21 cellular contexts compared by ENCODE assay signal in genomic region chr5:37120270-37120669, GRCh38.
DNase-seq lines count a peak whose midpoint lies in the region; ATAC-seq and TF ChIP-seq lines count a peak whose summit lies in the region.
"Had no signal": no experiment of that assay in that cellular context is flagged by ENCODE, and none has a peak within 500 bp of the region (broad histone marks: within the 10 kb centered on the region; RNA-seq: fewer than 3 reads in every experiment).

No MANE protein-coding gene starts in this region.

- H4K20me1 ChIP-seq in OCI-LY7 (ENCODE audit: insufficient read depth, low read length): no peaks in the 10 kb centered on the region
- H4K20me1 ChIP-seq: BLaER1 had no signal

- peak; percentile 20 for TF ChIP-seq CTCF in activated CD8-positive, alpha-beta T cell treated with anti-CD3 and anti-CD28 coated beads for 36 hours (IDR thresholded peaks at IDR 0.05)
- TF ChIP-seq CTCF in GM10266 (IDR thresholded peaks at IDR 0.05; ENCODE audit: control insufficient read depth, insufficient read depth, low read depth, missing control alignments): peak; percentile 21
- peak; percentile 20 for TF ChIP-seq CTCF in GM13977 (IDR thresholded peaks at IDR 0.05; ENCODE audit: extremely low read depth, insufficient read depth, missing control alignments)
- TF ChIP-seq CTCF in OCI-LY7 (conservative IDR thresholded peaks at IDR 0.05; ENCODE audit: low read length): peak; percentile 43
- no peak for TF ChIP-seq CTCF in CD14-positive monocyte (IDR thresholded peaks at IDR 0.05)

- H3K4me1 ChIP-seq in OCI-LY7 (ENCODE audit: insufficient read depth, low read length, poor library complexity, severe bottlenecking): peaks cover 16% of the 10 kb centered on the region

- no TSS peak for BruUV-seq in OCI-LY7 (replicated peaks; lab: Mats Ljungman, UMichigan)

- no peaks in the 10 kb centered on the region for H3K9me3 ChIP-seq in OCI-LY7 (ENCODE audit: low read length)
- H3K9me3 ChIP-seq: BLaER1, SK-N-SH had no signal

- H3K36me3 ChIP-seq in OCI-LY7 (ENCODE audit: insufficient read depth, low read length): no peaks in the 10 kb centered on the region

- no peak overlapping the region for H3K27ac ChIP-seq in OCI-LY7 (ENCODE audit: low read depth, low read length, poor library complexity, severe bottlenecking)
- H3K27ac ChIP-seq: BLaER1 had no signal

- no peak overlapping the region for H3K4me3 ChIP-seq in OCI-LY7 (ENCODE audit: low read depth, low read length, poor library complexity, severe bottlenecking)
- H3K4me3 ChIP-seq: BLaER1 had no signal

- peaks cover 2% of the 10 kb centered on the region for H3K4me1 Mint-ChIP-seq in activated CD8-positive, alpha-beta T cell treated with anti-CD3 and anti-CD28 coated beads for 36 hours (ENCODE audit: low read depth)
- H3K4me1 Mint-ChIP-seq in activated CD8-positive, alpha-beta T cell treated with anti-CD3 and anti-CD28 coated beads, Interleukin-2, amount 10 ng/mL, durations not matched to agents 7 days and 5 days (ENCODE audit: low read depth): peaks cover 19% of the 10 kb centered on the region
- peaks cover 9% of the 10 kb centered on the region for H3K4me1 Mint-ChIP-seq in CD14-positive monocyte

- peaks cover 8% of the 10 kb centered on the region for H3K36me3 Mint-ChIP-seq in activated CD8-positive, alpha-beta T cell treated with anti-CD3 and anti-CD28 coated beads for 36 hours (ENCODE audit: low read depth)
- peaks cover 18% of the 10 kb centered on the region for H3K36me3 Mint-ChIP-seq in activated CD8-positive, alpha-beta T cell treated with anti-CD3 and anti-CD28 coated beads, Interleukin-2, amount 10 ng/mL, durations not matched to agents 7 days and 5 days (ENCODE audit: low read depth)
- peaks cover 7 to 9% of the 10 kb centered on the region in 2 donors for H3K36me3 Mint-ChIP-seq in CD14-positive monocyte

- no peaks in the 10 kb centered on the region for H3K27me3 Mint-ChIP-seq in activated CD8-positive, alpha-beta T cell treated with anti-CD3 and anti-CD28 coated beads for 36 hours
- H3K27me3 Mint-ChIP-seq in activated CD8-positive, alpha-beta T cell treated with anti-CD3 and anti-CD28 coated beads, Interleukin-2, amount 10 ng/mL, durations not matched to agents 7 days and 5 days (ENCODE audit: low read depth): no peaks in the 10 kb centered on the region
- peaks cover 0 to 1% (median 0%) of the 10 kb centered on the region in 3 donors for H3K27me3 Mint-ChIP-seq in CD14-positive monocyte (ENCODE audit: low read depth in 3 of 3)
- H3K27me3 Mint-ChIP-seq: CD4-positive, alpha-beta T cell had no signal

- intact Hi-C loops in activated CD8-positive, alpha-beta T cell treated with anti-CD3 and anti-CD28 coated beads for 36 hours (cut with micrococcal nuclease): no loop called here
- intact Hi-C loops in OCI-LY7 (cut with micrococcal nuclease; ENCODE audit: unreplicated experiment) (no loop called here), CD14-positive monocyte (cut with micrococcal nuclease) (no loop called here)

- no peak overlapping the region for H3K27ac Mint-ChIP-seq in activated CD8-positive, alpha-beta T cell treated with anti-CD3 and anti-CD28 coated beads for 36 hours
- no peak overlapping the region for H3K27ac Mint-ChIP-seq in activated CD8-positive, alpha-beta T cell treated with anti-CD3 and anti-CD28 coated beads, Interleukin-2, amount 10 ng/mL, durations not matched to agents 7 days and 5 days
- H3K27ac Mint-ChIP-seq in CD14-positive monocyte: no peak overlapping the region
- H3K27ac Mint-ChIP-seq: CD4-positive, alpha-beta T cell; T-helper 1 cell treated with Interleukin-12 subunit alpha and Interleukin-12 subunit beta and Interleukin-4 antibody, amounts not matched to agents 30 μg/mL and 1 μg/mL, for 36 hours had no signal

- peak; percentile 7 for DNase-seq in activated CD8-positive, alpha-beta T cell treated with anti-CD3 and anti-CD28 coated beads for 36 hours
- no peak for DNase-seq in activated CD8-positive, alpha-beta T cell treated with anti-CD3 and anti-CD28 coated beads, Interleukin-2, amount 10 ng/mL, durations not matched to agents 7 days and 5 days
- DNase-seq in GM10266 (ENCODE audit: extremely low spot score) (no peak), GM13977 (ENCODE audit: low spot score) (no peak), OCI-LY7 (ENCODE audit: low spot score) (peak; percentile 6), CD14-positive monocyte (ENCODE audit: low spot score) (no peak)
- DNase-seq: CD4-positive, alpha-beta T cell; DMS53; GF-D8; MM.1S; NCI-H1048; NCI-H1694; NCI-H2029 treated with DMSO at 0.1 percent for 48 hours; NCI-H446 treated with DMSO at 0.1 percent for 48 hours; NCI-H526 treated with DMSO at 0.1 percent for 48 hours; SK-N-SH; SW 1271 had no signal

- no peaks in the 10 kb centered on the region for H3K79me2 ChIP-seq in OCI-LY7 (ENCODE audit: insufficient read depth, low read depth, low read length)

- CTCF ChIA-PET in activated CD8-positive, alpha-beta T cell treated with anti-CD3 and anti-CD28 coated beads for 36 hours (lab: Charles Lee): interaction anchor here (1.5 kb wide), 1 partner anchor 40 kb away, joined by 3 read pairs; no protein-coding TSS in a partner anchor
- CTCF ChIA-PET in activated CD8-positive, alpha-beta T cell treated with anti-CD3 and anti-CD28 coated beads, Interleukin-2, amount 10 ng/mL, durations not matched to agents 7 days and 5 days (lab: Charles Lee): interaction anchor here (0.9 to 2.0 kb wide), 6 partner anchors 9 to 118 kb away, joined by 3 to 10 read pairs (median 4); no protein-coding TSS in a partner anchor
- CTCF ChIA-PET in OCI-LY7 (lab: Charles Lee; ENCODE audit: unreplicated experiment): no interaction called here

- POLR2A ChIA-PET in activated CD8-positive, alpha-beta T cell treated with anti-CD3 and anti-CD28 coated beads for 36 hours (lab: Charles Lee): no interaction called here
- POLR2A ChIA-PET in activated CD8-positive, alpha-beta T cell treated with anti-CD3 and anti-CD28 coated beads, Interleukin-2, amount 10 ng/mL, durations not matched to agents 7 days and 5 days (lab: Charles Lee): interaction anchor here (1.2 kb wide), 1 partner anchor 9 kb away, joined by 3 read pairs; no protein-coding TSS in a partner anchor
- POLR2A ChIA-PET in OCI-LY7 (lab: Charles Lee): interaction anchor here (0.7 to 1.9 kb wide), 3 partner anchors 28 to 42 kb away, joined by 3 to 11 read pairs (median 6); no protein-coding TSS in a partner anchor

- H3K4me3 Mint-ChIP-seq in activated CD8-positive, alpha-beta T cell treated with anti-CD3 and anti-CD28 coated beads for 36 hours: no peak overlapping the region
- H3K4me3 Mint-ChIP-seq in activated CD8-positive, alpha-beta T cell treated with anti-CD3 and anti-CD28 coated beads, Interleukin-2, amount 10 ng/mL, durations not matched to agents 7 days and 5 days: no peak overlapping the region
- H3K4me3 Mint-ChIP-seq in CD14-positive monocyte: no peak overlapping the region
- H3K4me3 Mint-ChIP-seq: CD4-positive, alpha-beta T cell; T-helper 1 cell treated with Interleukin-12 subunit alpha and Interleukin-12 subunit beta and Interleukin-4 antibody, amounts not matched to agents 30 μg/mL and 1 μg/mL, for 36 hours had no signal

- H3K9me2 ChIP-seq in OCI-LY7 (ENCODE audit: insufficient read depth, low read length): no peaks in the 10 kb centered on the region
- H3K9me2 ChIP-seq: SK-N-SH had no signal

- no peak overlapping the region for H3K4me2 ChIP-seq in OCI-LY7 (ENCODE audit: low read length)
- H3K4me2 ChIP-seq: BLaER1, SK-N-SH had no signal

- peak overlapping the region; percentile 46; the same call in 1 of the 2 replicates for H2AFZ ChIP-seq in OCI-LY7 (ENCODE audit: low read length)

- in situ Hi-C loops in GM13977 (cut with MboI; ENCODE audit: low pct_unique_long_range_greater_than_20kb, low sequenced_read_pairs, unreplicated experiment): no loop called here

- ATAC-seq in activated CD8-positive, alpha-beta T cell treated with anti-CD3 and anti-CD28 coated beads for 36 hours: no peak
- no peak for ATAC-seq in activated CD8-positive, alpha-beta T cell treated with anti-CD3 and anti-CD28 coated beads, Interleukin-2, amount 10 ng/mL, durations not matched to agents 7 days and 5 days
- ATAC-seq in HG03460 (IDR thresholded peaks at IDR 0.05; ENCODE audit: unreplicated experiment) (no peak), HG03097 (IDR thresholded peaks at IDR 0.05; ENCODE audit: low FRiP score, unreplicated experiment) (no peak)

- no peaks in the 10 kb centered on the region for H3K9me3 Mint-ChIP-seq in activated CD8-positive, alpha-beta T cell treated with anti-CD3 and anti-CD28 coated beads for 36 hours
- no peaks in the 10 kb centered on the region for H3K9me3 Mint-ChIP-seq in activated CD8-positive, alpha-beta T cell treated with anti-CD3 and anti-CD28 coated beads, Interleukin-2, amount 10 ng/mL, durations not matched to agents 7 days and 5 days (ENCODE audit: insufficient read depth)
- H3K9me3 Mint-ChIP-seq in CD14-positive monocyte: peaks cover 0 to 2% (median 0%) of the 10 kb centered on the region in 7 donors
- H3K9me3 Mint-ChIP-seq: CD4-positive, alpha-beta T cell; T-helper 1 cell treated with Interleukin-12 subunit alpha and Interleukin-12 subunit beta and Interleukin-4 antibody, amounts not matched to agents 30 μg/mL and 1 μg/mL, for 36 hours had no signal

Comparison
In these comparisons a context has a peak if more than half of its experiments do, and no peak if none do; other contexts are left out.
1. DNase-seq: peak in activated CD8-positive, alpha-beta T cell treated with anti-CD3 and anti-CD28 coated beads for 36 hours (single experiment) and OCI-LY7 (single experiment); none in activated CD8-positive, alpha-beta T cell treated with anti-CD3 and anti-CD28 coated beads, Interleukin-2, amount 10 ng/mL, durations not matched to agents 7 days and 5 days (single experiment), GM10266 (single experiment), GM13977 (single experiment) and CD14-positive monocyte (single experiment).